Comparison of ENCODE assay signal across 11 cellular contexts in the genomic region with DNA sequence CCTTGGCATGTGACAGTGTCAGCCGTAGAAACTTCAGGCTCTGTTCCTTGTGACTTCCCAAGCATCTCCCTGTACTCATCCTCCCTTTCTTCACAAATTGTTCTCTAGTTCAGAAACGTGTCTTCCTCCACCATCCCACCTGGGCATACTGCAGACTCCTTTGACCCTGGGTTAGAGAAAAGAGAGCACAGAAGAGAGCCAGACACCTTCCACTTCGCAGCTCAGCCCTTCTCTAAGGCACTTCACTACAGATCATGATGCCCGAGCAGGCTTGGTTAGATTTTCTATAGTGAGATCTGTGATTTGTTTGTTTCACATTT.
DNase-seq lines count a peak whose midpoint lies in the region; ATAC-seq and TF ChIP-seq lines count a peak whose summit lies in the region.
"Had no signal": no experiment of that assay in that cellular context is flagged by ENCODE, and none has a peak within 500 bp of the region (broad histone marks: within the 10 kb centered on the region; RNA-seq: fewer than 3 reads in every experiment).

No MANE protein-coding gene starts in this region.

- no peak overlapping the region for H3K4me3 ChIP-seq in CD8-positive, alpha-beta T cell (ENCODE audit: low read depth, low read length)
- no peak overlapping the region for H3K4me3 ChIP-seq in GM23248
- H3K4me3 ChIP-seq: ascending aorta, spleen had no signal

- H3K36me3 Mint-ChIP-seq in CD8-positive, alpha-beta T cell, result no peaks in the 10 kb centered on the region
- no peaks in the 10 kb centered on the region for H3K36me3 Mint-ChIP-seq in central memory CD8-positive, alpha-beta T cell (ENCODE audit: insufficient read depth)

- no peaks in the 10 kb centered on the region for H3K27me3 ChIP-seq in CD8-positive, alpha-beta T cell (ENCODE audit: insufficient read depth, low read length)
- no peaks in the 10 kb centered on the region for H3K27me3 ChIP-seq in GM23248 (replicated peaks; ENCODE audit: insufficient read depth)
- H3K27me3 ChIP-seq: ascending aorta, spleen had no signal

- no peaks in the 10 kb centered on the region for H3K36me3 ChIP-seq in CD8-positive, alpha-beta T cell (ENCODE audit: insufficient read depth, low read length)
- H3K36me3 ChIP-seq in GM23248 (ENCODE audit: low read depth), result no peaks in the 10 kb centered on the region
- H3K36me3 ChIP-seq: ascending aorta, spleen had no signal

- POLR2A ChIA-PET in CD8-positive, alpha-beta T cell (lab: Charles Lee), result no interaction called here

- peak; percentile 43 for TF ChIP-seq CTCF in CD8-positive, alpha-beta T cell (IDR thresholded peaks at IDR 0.05)

- H3K9me3 Mint-ChIP-seq in CD8-positive, alpha-beta T cell, result no peaks in the 10 kb centered on the region
- H3K9me3 Mint-ChIP-seq in central memory CD8-positive, alpha-beta T cell, result no peaks in the 10 kb centered on the region
- H3K9me3 Mint-ChIP-seq: activated CD4-positive, alpha-beta T cell treated with anti-CD3 and anti-CD28 coated beads, Interleukin-2, amount 10 ng/mL, durations not matched to agents 24 days and 14 days had no signal

- H3F3A ChIP-seq in GM23248 (ENCODE audit: insufficient read depth), result no peaks in the 10 kb centered on the region

- CTCF ChIA-PET in CD8-positive, alpha-beta T cell (lab: Charles Lee), result interaction anchor here (1.2 to 2.1 kb wide), 3 partner anchors 9 to 12 kb away, joined by 4 to 18 read pairs (median 11); no protein-coding TSS in a partner anchor

- WGBS in GM23248 (ENCODE audit: low coverage in 1 of 2, low lambda C conversion rate in 2 of 2, missing lambda C conversion rate in 2 of 2), 2 experiments, result 16% methylated on average over 4 of the region's 4 CpGs

- no peak overlapping the region for H3K4me2 ChIP-seq in GM23248 (ENCODE audit: unreplicated experiment)

- H3K27me3 Mint-ChIP-seq in CD8-positive, alpha-beta T cell (ENCODE audit: low read depth), result peaks cover 3% of the 10 kb centered on the region
- peaks cover 20% of the 10 kb centered on the region for H3K27me3 Mint-ChIP-seq in central memory CD8-positive, alpha-beta T cell

- no peak for ATAC-seq in CD8-positive, alpha-beta T cell
- ATAC-seq in GM19455 (IDR thresholded peaks at IDR 0.05; ENCODE audit: unreplicated experiment) (peak; percentile 17), HG03045 (IDR thresholded peaks at IDR 0.05; ENCODE audit: unreplicated experiment) (peak; percentile 11)
- ATAC-seq in central memory CD8-positive, alpha-beta T cell (replicated peaks; ENCODE audit: extremely low read depth, poor library complexity, severe bottlenecking), result no peak

- peaks cover 20% of the 10 kb centered on the region for H3K4me1 Mint-ChIP-seq in CD8-positive, alpha-beta T cell (ENCODE audit: low read depth)
- H3K4me1 Mint-ChIP-seq in central memory CD8-positive, alpha-beta T cell, result peaks cover 16% of the 10 kb centered on the region

- no peak overlapping the region for H2AFZ ChIP-seq in GM23248

- DNase-seq in CD8-positive, alpha-beta T cell, result no peak
- DNase-seq in central memory CD8-positive, alpha-beta T cell (ENCODE audit: low spot score in 2 of 2), result no peak
- DNase-seq in caudate nucleus (lab: John Stamatoyannopoulos, UW) (no peak), NCI-H1417 treated with DMSO at 0.1 percent for 48 hours (lab: John Stamatoyannopoulos, UW) (no peak), cardiac septum (ENCODE audit: low spot score) (no peak), GM23248 (no peak)

- H3K9ac ChIP-seq in GM23248, result no peak overlapping the region

- no peak overlapping the region for H3K27ac ChIP-seq in CD8-positive, alpha-beta T cell (ENCODE audit: low read depth, low read length)
- no peak overlapping the region for H3K27ac ChIP-seq in caudate nucleus (ENCODE audit: low read depth, low read length)
- H3K27ac ChIP-seq in GM23248, result no peak overlapping the region
- H3K27ac ChIP-seq: ascending aorta, spleen had no signal

- H3K9me2 ChIP-seq in GM23248 (ENCODE audit: insufficient read depth), result no peaks in the 10 kb centered on the region

- H3K4me1 ChIP-seq in CD8-positive, alpha-beta T cell (ENCODE audit: insufficient read depth, low read length), result peaks cover 12% of the 10 kb centered on the region
- no peaks in the 10 kb centered on the region for H3K4me1 ChIP-seq in GM23248 (ENCODE audit: insufficient read depth)

- no peak overlapping the region for H3K27ac Mint-ChIP-seq in CD8-positive, alpha-beta T cell
- H3K27ac Mint-ChIP-seq in central memory CD8-positive, alpha-beta T cell (ENCODE audit: low read depth), result peak overlapping the region; percentile 9
- H3K27ac Mint-ChIP-seq: activated CD4-positive, alpha-beta T cell treated with anti-CD3 and anti-CD28 coated beads, Interleukin-2, amount 10 ng/mL, durations not matched to agents 24 days and 14 days had no signal

- H3K9me3 ChIP-seq in CD8-positive, alpha-beta T cell (ENCODE audit: low read length), result no peaks in the 10 kb centered on the region
- H3K9me3 ChIP-seq in GM23248 (ENCODE audit: low read depth), result no peaks in the 10 kb centered on the region
- H3K9me3 ChIP-seq: ascending aorta, spleen had no signal

- H4K20me1 ChIP-seq in GM23248 (ENCODE audit: insufficient read depth), result no peaks in the 10 kb centered on the region

- H3K4me3 Mint-ChIP-seq in CD8-positive, alpha-beta T cell, result peak overlapping the region; percentile 3
- H3K4me3 Mint-ChIP-seq in central memory CD8-positive, alpha-beta T cell, result peak overlapping the region; percentile 6
- H3K4me3 Mint-ChIP-seq: activated CD4-positive, alpha-beta T cell treated with anti-CD3 and anti-CD28 coated beads, Interleukin-2, amount 10 ng/mL, durations not matched to agents 24 days and 14 days had no signal

- in situ Hi-C loops in GM23248 (cut with MboI), result no loop called here

- H3K79me2 ChIP-seq in GM23248 (ENCODE audit: insufficient read depth), result no peaks in the 10 kb centered on the region

- intact Hi-C loops in CD8-positive, alpha-beta T cell (cut with DNase I, micrococcal nuclease), result no loop called here
- intact Hi-C loops in cardiac septum (cut with DNase I), result no loop called here

Comparison
In these comparisons a context has a peak if more than half of its experiments do, and no peak if none do; other contexts are left out.
1. ATAC-seq: peak in GM19455 (single experiment) and HG03045 (single experiment); none in CD8-positive, alpha-beta T cell (single experiment) and central memory CD8-positive, alpha-beta T cell (single experiment).